In genomic region chr18:36296591-36297418, GRCh38 we compare ENCODE assay signal across 8 cellular contexts. TPM values are rescaled to one million over a fixed set of nuclear protein-coding genes. Genes with fewer than 3 reads are reported as not detected.
DNase-seq lines count a peak whose midpoint lies in the region; ATAC-seq and TF ChIP-seq lines count a peak whose summit lies in the region.

No MANE protein-coding gene starts in this region.

- H3K4me3 Mint-ChIP-seq in activated CD4-positive, alpha-beta memory T cell treated with anti-CD3 and anti-CD28 coated beads for 36 hours: no peak overlapping the region
- H3K4me3 Mint-ChIP-seq in activated CD4-positive, alpha-beta memory T cell treated with anti-CD3 and anti-CD28 coated beads, Interleukin-2, amount 10 ng/mL, durations not matched to agents 7 days and 5 days: no peak overlapping the region

- H3K9me3 Mint-ChIP-seq in activated CD4-positive, alpha-beta memory T cell treated with anti-CD3 and anti-CD28 coated beads for 36 hours: no peaks in the 10 kb centered on the region
- no peaks in the 10 kb centered on the region for H3K9me3 Mint-ChIP-seq in activated CD4-positive, alpha-beta memory T cell treated with anti-CD3 and anti-CD28 coated beads, Interleukin-2, amount 10 ng/mL, durations not matched to agents 7 days and 5 days

- H3K36me3 Mint-ChIP-seq in activated CD4-positive, alpha-beta memory T cell treated with anti-CD3 and anti-CD28 coated beads for 36 hours: no peaks in the 10 kb centered on the region
- no peaks in the 10 kb centered on the region for H3K36me3 Mint-ChIP-seq in activated CD4-positive, alpha-beta memory T cell treated with anti-CD3 and anti-CD28 coated beads, Interleukin-2, amount 10 ng/mL, durations not matched to agents 7 days and 5 days (ENCODE audit: low read depth)

- H3K4me1 Mint-ChIP-seq in activated CD4-positive, alpha-beta memory T cell treated with anti-CD3 and anti-CD28 coated beads for 36 hours (ENCODE audit: low read depth): no peaks in the 10 kb centered on the region
- H3K4me1 Mint-ChIP-seq in activated CD4-positive, alpha-beta memory T cell treated with anti-CD3 and anti-CD28 coated beads, Interleukin-2, amount 10 ng/mL, durations not matched to agents 7 days and 5 days: no peaks in the 10 kb centered on the region

- intact Hi-C loops in activated CD4-positive, alpha-beta memory T cell treated with anti-CD3 and anti-CD28 coated beads for 36 hours (cut with micrococcal nuclease): no loop called here
- intact Hi-C loops in left ventricle myocardium inferior (cut with micrococcal nuclease) (loop anchor here (5.0 kb wide), 1 partner anchor 275 kb away; no protein-coding TSS in a partner anchor), posterior vena cava (cut with DNase I) (loop anchor here (1.0 to 10.0 kb wide), 4 partner anchors 148 to 458 kb away; no protein-coding TSS in a partner anchor)

- peak overlapping the region; percentile 89 for H3K4me3 ChIP-seq in left ventricle myocardium inferior

- H3K9me3 ChIP-seq in left ventricle myocardium inferior (replicated peaks): no peaks in the 10 kb centered on the region

- peaks cover 46% of the 10 kb centered on the region for H3K4me1 ChIP-seq in left ventricle myocardium inferior

- CTCF ChIA-PET in activated CD4-positive, alpha-beta memory T cell treated with anti-CD3 and anti-CD28 coated beads for 36 hours (lab: Charles Lee): interaction anchor here (2.0 kb wide), 1 partner anchor 11 kb away, joined by 8 read pairs; no protein-coding TSS in a partner anchor
- CTCF ChIA-PET in activated CD4-positive, alpha-beta memory T cell treated with anti-CD3 and anti-CD28 coated beads, Interleukin-2, amount 10 ng/mL, durations not matched to agents 7 days and 5 days (lab: Charles Lee): no interaction called here

- no peak for TF ChIP-seq CTCF in left ventricle myocardium inferior (IDR thresholded peaks at IDR 0.05; ENCODE audit: borderline replicate concordance)

- peak; percentile 24 for DNase-seq in activated CD4-positive, alpha-beta memory T cell treated with anti-CD3 and anti-CD28 coated beads for 36 hours
- DNase-seq in activated CD4-positive, alpha-beta memory T cell treated with anti-CD3 and anti-CD28 coated beads, Interleukin-2, amount 10 ng/mL, durations not matched to agents 7 days and 5 days: no peak
- DNase-seq in NCI-H2196 treated with DMSO at 0.1 percent for 48 hours (lab: John Stamatoyannopoulos, UW; ENCODE audit: unreplicated experiment) (peak; percentile 7), anterior cingulate cortex (lab: John Stamatoyannopoulos, UW) (peak in 57 of 58 donors; percentile 34 to 86 (median 69)), left ventricle myocardium inferior (peak; percentile 60), posterior vena cava (ENCODE audit: low spot score) (peak; percentile 87)

- H3K27me3 ChIP-seq in left ventricle myocardium inferior (ENCODE audit: low read depth): peaks cover 44% of the 10 kb centered on the region

- peaks cover 15% of the 10 kb centered on the region for H3K27me3 Mint-ChIP-seq in activated CD4-positive, alpha-beta memory T cell treated with anti-CD3 and anti-CD28 coated beads for 36 hours
- H3K27me3 Mint-ChIP-seq in activated CD4-positive, alpha-beta memory T cell treated with anti-CD3 and anti-CD28 coated beads, Interleukin-2, amount 10 ng/mL, durations not matched to agents 7 days and 5 days: peaks cover 20% of the 10 kb centered on the region

- POLR2A ChIA-PET in activated CD4-positive, alpha-beta memory T cell treated with anti-CD3 and anti-CD28 coated beads for 36 hours (lab: Charles Lee): no interaction called here
- POLR2A ChIA-PET in activated CD4-positive, alpha-beta memory T cell treated with anti-CD3 and anti-CD28 coated beads, Interleukin-2, amount 10 ng/mL, durations not matched to agents 7 days and 5 days (lab: Charles Lee): no interaction called here

- peak overlapping the region; percentile 88 for H3K27ac ChIP-seq in left ventricle myocardium inferior (replicated peaks)

- H3K36me3 ChIP-seq in left ventricle myocardium inferior: no peaks in the 10 kb centered on the region

- H3K27ac Mint-ChIP-seq in activated CD4-positive, alpha-beta memory T cell treated with anti-CD3 and anti-CD28 coated beads for 36 hours: no peak overlapping the region
- no peak overlapping the region for H3K27ac Mint-ChIP-seq in activated CD4-positive, alpha-beta memory T cell treated with anti-CD3 and anti-CD28 coated beads, Interleukin-2, amount 10 ng/mL, durations not matched to agents 7 days and 5 days

- ATAC-seq in HG02840 (IDR thresholded peaks at IDR 0.05; ENCODE audit: low FRiP score, unreplicated experiment) (peak; percentile 16), HG02973 (IDR thresholded peaks at IDR 0.05; ENCODE audit: unreplicated experiment) (no peak)

RNA-seq across cellular contexts. Expression of gene FHOD3, which starts 0.7 kb away (rescaled TPM):
- total RNA-seq in activated CD4-positive, alpha-beta memory T cell treated with anti-CD3 and anti-CD28 coated beads for 36 hours: not detected
- not detected for total RNA-seq in activated CD4-positive, alpha-beta memory T cell treated with anti-CD3 and anti-CD28 coated beads, Interleukin-2, amount 10 ng/mL, durations not matched to agents 7 days and 5 days
- 346 TPM for total RNA-seq in left ventricle myocardium inferior
- 10 to 100 TPM; 26.0 to 29.8 TPM for total RNA-seq in posterior vena cava

Comparison
In these comparisons a context has a peak if more than half of its experiments do, and no peak if none do; other contexts are left out.
1. RNA of gene FHOD3, which starts 0.7 kb away (total RNA-seq): 346 TPM in left ventricle myocardium inferior (single experiment) and 26.0 to 29.8 TPM in posterior vena cava; not detected in activated CD4-positive, alpha-beta memory T cell treated with anti-CD3 and anti-CD28 coated beads for 36 hours and not detected in activated CD4-positive, alpha-beta memory T cell treated with anti-CD3 and anti-CD28 coated beads, Interleukin-2, amount 10 ng/mL, durations not matched to agents 7 days and 5 days; every median in the first group is over 10 times any median in the second.